ENCODE assay signal across 12 cellular contexts in the genomic region with DNA sequence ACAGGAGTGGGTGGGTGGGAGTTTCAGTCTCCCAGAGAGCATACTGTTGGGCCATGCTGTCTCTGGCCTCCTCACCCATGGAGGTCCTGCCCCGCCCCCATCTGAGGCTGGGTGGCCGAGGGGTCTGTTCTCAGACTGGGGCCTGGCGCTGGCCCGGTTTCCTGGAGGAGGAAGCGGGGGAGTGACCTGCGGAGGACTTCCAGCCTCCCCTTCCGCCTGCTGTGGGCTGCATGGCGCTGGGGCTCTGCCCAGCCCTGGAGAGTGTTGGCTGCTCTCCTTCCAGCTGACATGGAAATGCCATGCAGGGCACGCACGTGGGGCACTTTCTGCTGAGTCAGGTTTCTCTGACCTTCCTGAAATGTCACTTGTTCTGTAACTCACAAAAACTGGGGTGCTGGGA. TPM values are rescaled to one million over a fixed set of nuclear protein-coding genes. Genes with fewer than 3 reads are reported as not detected.
A peak's percentile ranks its signal among the peaks of the same experiment; 100 is the strongest.
DNase-seq lines count a peak whose midpoint lies in the region; ATAC-seq and TF ChIP-seq lines count a peak whose summit lies in the region.
"Had no signal": no experiment of that assay in that cellular context is flagged by ENCODE, and none has a peak within 500 bp of the region (broad histone marks: within the 10 kb centered on the region; RNA-seq: fewer than 3 reads in every experiment).

No MANE protein-coding gene starts in this region.

- no peaks in the 10 kb centered on the region for H3K27me3 ChIP-seq in NT2/D1 (ENCODE audit: insufficient read depth, insufficient read length)

- H3K9ac ChIP-seq in NT2/D1 (ENCODE audit: insufficient read length, low read depth): peak overlapping the region; percentile 10

- no peaks in the 10 kb centered on the region for H3K9me3 ChIP-seq in NT2/D1 (ENCODE audit: insufficient read depth, low read length)

- ATAC-seq in GM19035 (IDR thresholded peaks at IDR 0.05; ENCODE audit: unreplicated experiment): no peak
- no peak for ATAC-seq in GM19467 (IDR thresholded peaks at IDR 0.05; ENCODE audit: unreplicated experiment)
- ATAC-seq: HCT116, WTC11 had no signal

- H3K4me3 ChIP-seq in NT2/D1 (ENCODE audit: insufficient read length, low read depth) (no peak overlapping the region), fibroblast of pulmonary artery (replicated peaks; ENCODE audit: low read depth, low read length) (no peak overlapping the region)
- H3K4me3 ChIP-seq: SK-N-MC had no signal

- H3K36me3 ChIP-seq in NT2/D1 (ENCODE audit: insufficient read depth, insufficient read length, low read length): peaks cover 9% of the 10 kb centered on the region

- TF ChIP-seq CTCF in fibroblast of pulmonary artery (IDR thresholded peaks at IDR 0.05; ENCODE audit: low read length, missing control alignments): no peak

- no peak for DNase-seq in NT2/D1 (ENCODE audit: low read depth, low spot score)
- peak; percentile 56 for DNase-seq in fibroblast of pulmonary artery (ENCODE audit: low read depth)
- peak; percentile 69 for DNase-seq in myocyte (ENCODE audit: low read depth)
- DNase-seq in kidney glomerular epithelial cell (lab: John Stamatoyannopoulos, UW): no peak
- DNase-seq in NCI-H1930 (lab: John Stamatoyannopoulos, UW): no peak
- DNase-seq: activated T-cell treated with anti-CD3 and anti-CD28 coated beads, Interleukin-2, amount 50 U/mL, for 24 hours; NCI-H146 had no signal

- peaks cover 8% of the 10 kb centered on the region for H3K4me1 ChIP-seq in NT2/D1 (ENCODE audit: insufficient read depth, insufficient read length)

RNA-seq across cellular contexts. Expression of gene PACS2, which starts 23.4 kb away (rescaled TPM):
- 240 and 302 TPM in 2 replicates for total RNA-seq in myocyte
- polyA plus RNA-seq in myocyte (2012): 78.0 TPM

RNA-seq across cellular contexts. Expression of gene BRF1, which starts 37.2 kb away (rescaled TPM):
- 80.5 and 147 TPM in 2 replicates for total RNA-seq in myocyte
- 22.4 TPM for polyA plus RNA-seq in myocyte (2012)

Comparison
In these comparisons a context has a peak if more than half of its experiments do, and no peak if none do; other contexts are left out.
1. DNase-seq: peak in fibroblast of pulmonary artery (single experiment) and myocyte (single experiment); none in NT2/D1 (single experiment), kidney glomerular epithelial cell (single experiment) and NCI-H1930 (0 of 2).